ENCODE assay signal across 12 cellular contexts in genomic region chr16:3998793-3999478, GRCh38.
A peak's percentile ranks its signal among the peaks of the same experiment; 100 is the strongest.
DNase-seq lines count a peak whose midpoint lies in the region; ATAC-seq and TF ChIP-seq lines count a peak whose summit lies in the region.
"Had no signal": no experiment of that assay in that cellular context is flagged by ENCODE, and none has a peak within 500 bp of the region (broad histone marks: within the 10 kb centered on the region; RNA-seq: fewer than 3 reads in every experiment).

No MANE protein-coding gene starts in this region.

- no peak overlapping the region for H2BK5ac ChIP-seq in mesendoderm (ENCODE audit: low read length)

- H3K4me1 ChIP-seq in mesendoderm (ENCODE audit: control insufficient read depth, low read depth, low read length) = no peaks in the 10 kb centered on the region
- peaks cover 5% of the 10 kb centered on the region for H3K4me1 ChIP-seq in upper lobe of right lung

- no CpG with 5 or more reads among the region's 13 CpGs for WGBS in mesendoderm (ENCODE audit: extremely low coverage, insufficient coverage, low lambda C conversion rate)

- H4K5ac ChIP-seq in mesendoderm (ENCODE audit: low read length) = no peak overlapping the region

- no peak overlapping the region for H3K4me2 ChIP-seq in mesendoderm (ENCODE audit: low read length)
- H3K4me2 ChIP-seq: SK-N-SH had no signal

- intact Hi-C loops in upper lobe of right lung (cut with DNase I) = no loop called here

- TF ChIP-seq CTCF in coronary artery (IDR thresholded peaks at IDR 0.05) (no peak), upper lobe of right lung (IDR thresholded peaks at IDR 0.05) (no peak)

- H3K79me2 ChIP-seq in mesendoderm (ENCODE audit: control insufficient read depth, insufficient read depth, low read length) = no peaks in the 10 kb centered on the region

- H3K9me3 ChIP-seq in upper lobe of right lung = no peaks in the 10 kb centered on the region
- H3K9me3 ChIP-seq: SK-N-SH had no signal

- peak overlapping the region; percentile 22 for H3K4me3 ChIP-seq in coronary artery
- no peak overlapping the region for H3K4me3 ChIP-seq in mesendoderm (ENCODE audit: low read length)
- no peak overlapping the region for H3K4me3 ChIP-seq in upper lobe of right lung

- no peak overlapping the region for H2BK120ac ChIP-seq in mesendoderm (ENCODE audit: low read depth, low read length)

- H3K27ac ChIP-seq in coronary artery = peak overlapping the region; percentile 9 to 77
- H3K27ac ChIP-seq in mesendoderm (ENCODE audit: low read depth, low read length) = no peak overlapping the region
- peak overlapping the region; percentile 55 for H3K27ac ChIP-seq in upper lobe of right lung

- no peak overlapping the region for H3K4ac ChIP-seq in mesendoderm (ENCODE audit: low read depth, low read length)

- no peaks in the 10 kb centered on the region for H3K36me3 ChIP-seq in mesendoderm (ENCODE audit: control insufficient read depth, insufficient read depth, low read length)
- peaks cover 5% of the 10 kb centered on the region for H3K36me3 ChIP-seq in upper lobe of right lung

- no peak overlapping the region for H4K8ac ChIP-seq in mesendoderm (ENCODE audit: low read depth, low read length)

- H2BK15ac ChIP-seq in mesendoderm (replicated peaks; ENCODE audit: low read depth) = no peak overlapping the region

- no peak overlapping the region for H2AK5ac ChIP-seq in mesendoderm (ENCODE audit: low read length)

- H3K56ac ChIP-seq in mesendoderm (ENCODE audit: low read length) = no peak overlapping the region

- ATAC-seq in upper lobe of right lung (peak; percentile 26), GM21515 (IDR thresholded peaks at IDR 0.05; ENCODE audit: unreplicated experiment) (no peak)
- ATAC-seq: activated T-cell treated with anti-CD3 and anti-CD28 coated beads, Interleukin-2, amount 50 U/mL, for 4 hours had no signal

- H3K18ac ChIP-seq in mesendoderm (ENCODE audit: low read length) = peak overlapping the region; percentile 28

- H3K23ac ChIP-seq in mesendoderm (ENCODE audit: low read length) = no peak overlapping the region

- H3K27me3 ChIP-seq in mesendoderm (ENCODE audit: insufficient read depth, low read length, poor library complexity) = no peaks in the 10 kb centered on the region
- H3K27me3 ChIP-seq in upper lobe of right lung = no peaks in the 10 kb centered on the region

- H3K9ac ChIP-seq in mesendoderm (ENCODE audit: low read length) = no peak overlapping the region
- H3K9ac ChIP-seq: SK-N-SH had no signal

- H3K79me1 ChIP-seq in mesendoderm (ENCODE audit: low read length) = no peaks in the 10 kb centered on the region

- peak; percentile 16 for DNase-seq in NCI-H146 treated with DMSO at 0.1 percent for 48 hours (lab: John Stamatoyannopoulos, UW; ENCODE audit: unreplicated experiment)
- no peak for DNase-seq in coronary artery (ENCODE audit: low spot score)
- peak; percentile 41 for DNase-seq in mesendoderm
- no peak for DNase-seq in upper lobe of right lung
- DNase-seq in effector CD8-positive, alpha-beta T cell (lab: John Stamatoyannopoulos, UW) = no peak
- DNase-seq in superior temporal gyrus (ENCODE audit: extremely low spot score) = no peak
- DNase-seq: activated T-cell treated with anti-CD3 and anti-CD28 coated beads, Interleukin-2, amount 50 U/mL, for 4 hours; effector memory CD4-positive, alpha-beta T cell; midbrain; NCI-H2029 treated with DMSO at 0.1 percent for 48 hours; SK-N-SH had no signal

Comparison
In these comparisons a context has a peak if more than half of its experiments do, and no peak if none do; other contexts are left out.
1. DNase-seq: peak in NCI-H146 treated with DMSO at 0.1 percent for 48 hours (single experiment) and mesendoderm (single experiment); none in coronary artery (single experiment), upper lobe of right lung (single experiment), effector CD8-positive, alpha-beta T cell (single experiment) and superior temporal gyrus (single experiment).